14 cellular contexts compared by ENCODE assay signal in genomic region chr7:32602470-32602869, GRCh38.
DNase-seq lines count a peak whose midpoint lies in the region; ATAC-seq lines count a peak whose summit lies in the region.
"Had no signal": no experiment of that assay in that cellular context is flagged by ENCODE, and none has a peak within 500 bp of the region (broad histone marks: within the 10 kb centered on the region; RNA-seq: fewer than 3 reads in every experiment).

No MANE protein-coding gene starts in this region.

- ATAC-seq in Right ventricle myocardium superior (ENCODE audit: poor library complexity) = peak; percentile 78
- ATAC-seq in left cardiac atrium = peak; percentile 38 to 53
- ATAC-seq in HG02973 (IDR thresholded peaks at IDR 0.05; ENCODE audit: unreplicated experiment) = no peak
- no peak for ATAC-seq in HG03378 (IDR thresholded peaks at IDR 0.05; ENCODE audit: unreplicated experiment)

- DNase-seq in Right ventricle myocardium superior (no peak), cardiac septum (ENCODE audit: low spot score) (no peak), NCI-H446 treated with DMSO at 0.1 percent for 48 hours (lab: John Stamatoyannopoulos, UW) (peak; percentile 37), left cardiac atrium (no peak), medulla oblongata (ENCODE audit: extremely low spot score) (peak; percentile 49)
- DNase-seq: ACHN; Caco-2; CD4-positive, alpha-beta T cell; DMS79 treated with DMSO at 0.1 percent for 48 hours; GF-D8; GOT3; H9 had no signal

- intact Hi-C loops in Right ventricle myocardium superior (cut with DNase I) = no loop called here
- intact Hi-C loops in cardiac septum (cut with DNase I) = no loop called here
- intact Hi-C loops in left cardiac atrium (cut with DNase I) = no loop called here

Comparison
In these comparisons a context has a peak if more than half of its experiments do, and no peak if none do; other contexts are left out.
1. ATAC-seq: peak in Right ventricle myocardium superior (single experiment) and left cardiac atrium (2 of 2); none in HG02973 (single experiment) and HG03378 (single experiment).
2. DNase-seq: peak in NCI-H446 treated with DMSO at 0.1 percent for 48 hours (single experiment) and medulla oblongata (single experiment); none in Right ventricle myocardium superior (single experiment), cardiac septum (single experiment) and left cardiac atrium (single experiment).